1 cellular context compared by ENCODE assay signal in genomic region chr17:42270596-42270995, GRCh38.
A peak's percentile ranks its signal among the peaks of the same experiment; 100 is the strongest.
TF ChIP-seq lines count a peak whose summit lies in the region.

No MANE protein-coding gene starts in this region.

TF ChIP-seq in K562, 482 proteins besides CTCF, POLR2A, EP300 and RAD21 (continues in another document):
- TF ChIP-seq, protein P1, sequence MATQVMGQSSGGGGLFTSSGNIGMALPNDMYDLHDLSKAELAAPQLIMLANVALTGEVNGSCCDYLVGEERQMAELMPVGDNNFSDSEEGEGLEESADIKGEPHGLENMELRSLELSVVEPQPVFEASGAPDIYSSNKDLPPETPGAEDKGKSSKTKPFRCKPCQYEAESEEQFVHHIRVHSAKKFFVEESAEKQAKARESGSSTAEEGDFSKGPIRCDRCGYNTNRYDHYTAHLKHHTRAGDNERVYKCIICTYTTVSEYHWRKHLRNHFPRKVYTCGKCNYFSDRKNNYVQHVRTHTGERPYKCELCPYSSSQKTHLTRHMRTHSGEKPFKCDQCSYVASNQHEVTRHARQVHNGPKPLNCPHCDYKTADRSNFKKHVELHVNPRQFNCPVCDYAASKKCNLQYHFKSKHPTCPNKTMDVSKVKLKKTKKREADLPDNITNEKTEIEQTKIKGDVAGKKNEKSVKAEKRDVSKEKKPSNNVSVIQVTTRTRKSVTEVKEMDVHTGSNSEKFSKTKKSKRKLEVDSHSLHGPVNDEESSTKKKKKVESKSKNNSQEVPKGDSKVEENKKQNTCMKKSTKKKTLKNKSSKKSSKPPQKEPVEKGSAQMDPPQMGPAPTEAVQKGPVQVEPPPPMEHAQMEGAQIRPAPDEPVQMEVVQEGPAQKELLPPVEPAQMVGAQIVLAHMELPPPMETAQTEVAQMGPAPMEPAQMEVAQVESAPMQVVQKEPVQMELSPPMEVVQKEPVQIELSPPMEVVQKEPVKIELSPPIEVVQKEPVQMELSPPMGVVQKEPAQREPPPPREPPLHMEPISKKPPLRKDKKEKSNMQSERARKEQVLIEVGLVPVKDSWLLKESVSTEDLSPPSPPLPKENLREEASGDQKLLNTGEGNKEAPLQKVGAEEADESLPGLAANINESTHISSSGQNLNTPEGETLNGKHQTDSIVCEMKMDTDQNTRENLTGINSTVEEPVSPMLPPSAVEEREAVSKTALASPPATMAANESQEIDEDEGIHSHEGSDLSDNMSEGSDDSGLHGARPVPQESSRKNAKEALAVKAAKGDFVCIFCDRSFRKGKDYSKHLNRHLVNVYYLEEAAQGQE (CRISPR knock-in tag; IDR thresholded peaks at IDR 0.05; ENCODE audit: low read depth): no peak
- TF ChIP-seq CAMTA2 (CRISPR knock-in tag; conservative IDR thresholded peaks at IDR 0.05): no peak
- peak; percentile 71 for TF ChIP-seq BRD9 (IDR thresholded peaks at IDR 0.05; ENCODE audit: low read depth, partially characterized antibody)
- TF ChIP-seq ZNF785 (CRISPR knock-in tag; IDR thresholded peaks at IDR 0.05): no peak
- TF ChIP-seq, protein P2, sequence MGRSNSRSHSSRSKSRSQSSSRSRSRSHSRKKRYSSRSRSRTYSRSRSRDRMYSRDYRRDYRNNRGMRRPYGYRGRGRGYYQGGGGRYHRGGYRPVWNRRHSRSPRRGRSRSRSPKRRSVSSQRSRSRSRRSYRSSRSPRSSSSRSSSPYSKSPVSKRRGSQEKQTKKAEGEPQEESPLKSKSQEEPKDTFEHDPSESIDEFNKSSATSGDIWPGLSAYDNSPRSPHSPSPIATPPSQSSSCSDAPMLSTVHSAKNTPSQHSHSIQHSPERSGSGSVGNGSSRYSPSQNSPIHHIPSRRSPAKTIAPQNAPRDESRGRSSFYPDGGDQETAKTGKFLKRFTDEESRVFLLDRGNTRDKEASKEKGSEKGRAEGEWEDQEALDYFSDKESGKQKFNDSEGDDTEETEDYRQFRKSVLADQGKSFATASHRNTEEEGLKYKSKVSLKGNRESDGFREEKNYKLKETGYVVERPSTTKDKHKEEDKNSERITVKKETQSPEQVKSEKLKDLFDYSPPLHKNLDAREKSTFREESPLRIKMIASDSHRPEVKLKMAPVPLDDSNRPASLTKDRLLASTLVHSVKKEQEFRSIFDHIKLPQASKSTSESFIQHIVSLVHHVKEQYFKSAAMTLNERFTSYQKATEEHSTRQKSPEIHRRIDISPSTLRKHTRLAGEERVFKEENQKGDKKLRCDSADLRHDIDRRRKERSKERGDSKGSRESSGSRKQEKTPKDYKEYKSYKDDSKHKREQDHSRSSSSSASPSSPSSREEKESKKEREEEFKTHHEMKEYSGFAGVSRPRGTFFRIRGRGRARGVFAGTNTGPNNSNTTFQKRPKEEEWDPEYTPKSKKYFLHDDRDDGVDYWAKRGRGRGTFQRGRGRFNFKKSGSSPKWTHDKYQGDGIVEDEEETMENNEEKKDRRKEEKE (IDR thresholded peaks at IDR 0.05; ENCODE audit: borderline replicate concordance in 1 of 2, control insufficient read depth in 1 of 2, low read depth in 2 of 2, low read length in 1 of 2): peak in 1 of 2 experiments; percentile 28; a peak in 1 of 4 replicates
- no peak for TF ChIP-seq ZNF695 (CRISPR knock-in tag; IDR thresholded peaks at IDR 0.05)
- no peak for TF ChIP-seq DACH1 (IDR thresholded peaks at IDR 0.05; ENCODE audit: partially characterized antibody)
- no peak for TF ChIP-seq SP1 (CRISPR knock-in tag; IDR thresholded peaks at IDR 0.05)
- TF ChIP-seq TRIM28 (IDR thresholded peaks at IDR 0.05): no peak
- TF ChIP-seq MLX (CRISPR knock-in tag; conservative IDR thresholded peaks at IDR 0.05): no peak
- no peak for TF ChIP-seq ARID4B (CRISPR knock-in tag; IDR thresholded peaks at IDR 0.05)
- TF ChIP-seq RERE (CRISPR knock-in tag; IDR thresholded peaks at IDR 0.05; ENCODE audit: borderline replicate concordance): no peak
- no peak for TF ChIP-seq NR2F6 (CRISPR knock-in tag; IDR thresholded peaks at IDR 0.05)
- no peak for TF ChIP-seq TEAD2 (tag; IDR thresholded peaks at IDR 0.05)
- TF ChIP-seq SMAD4 (CRISPR knock-in tag; conservative IDR thresholded peaks at IDR 0.05): 0 out of 2 replicates have a peak, but pooled peaks have one; percentile 23
- no peak for TF ChIP-seq ERF (CRISPR knock-in tag; IDR thresholded peaks at IDR 0.05)
- TF ChIP-seq CREB3 (tag; conservative IDR thresholded peaks at IDR 0.05; ENCODE audit: low read depth): no peak
- TF ChIP-seq, protein P3, sequence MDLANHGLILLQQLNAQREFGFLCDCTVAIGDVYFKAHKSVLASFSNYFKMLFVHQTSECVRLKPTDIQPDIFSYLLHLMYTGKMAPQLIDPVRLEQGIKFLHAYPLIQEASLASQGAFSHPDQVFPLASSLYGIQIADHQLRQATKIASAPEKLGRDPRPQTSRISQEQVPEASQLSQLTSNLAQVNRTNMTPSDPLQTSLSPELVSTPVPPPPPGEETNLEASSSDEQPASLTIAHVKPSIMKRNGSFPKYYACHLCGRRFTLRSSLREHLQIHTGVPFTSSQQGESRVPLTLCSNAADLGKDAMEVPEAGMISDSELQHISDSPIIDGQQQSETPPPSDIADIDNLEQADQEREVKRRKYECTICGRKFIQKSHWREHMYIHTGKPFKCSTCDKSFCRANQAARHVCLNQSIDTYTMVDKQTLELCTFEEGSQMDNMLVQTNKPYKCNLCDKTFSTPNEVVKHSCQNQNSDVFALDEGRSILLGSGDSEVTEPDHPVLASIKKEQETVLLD (IDR thresholded peaks at IDR 0.05): no peak
- peak in 1 of 2 experiments; percentile 48; a peak in 1 of 4 replicates for TF ChIP-seq ZNF639 (CRISPR knock-in tag; conservative IDR thresholded peaks at IDR 0.05 in 1 of 2, IDR thresholded peaks at IDR 0.05 in 1 of 2)
- no peak for TF ChIP-seq LEF1 (IDR thresholded peaks at IDR 0.05)
- TF ChIP-seq ZNF217 (CRISPR knock-in tag; IDR thresholded peaks at IDR 0.05): no peak
- no peak for TF ChIP-seq RAD51 (IDR thresholded peaks at IDR 0.05; ENCODE audit: borderline replicate concordance, low read depth)
- no peak for TF ChIP-seq RHOXF2B (CRISPR knock-in tag; conservative IDR thresholded peaks at IDR 0.05)
- no peak for TF ChIP-seq ZNF449 (CRISPR knock-in tag; IDR thresholded peaks at IDR 0.05)
- no peak for TF ChIP-seq FOS (IDR thresholded peaks at IDR 0.05; ENCODE audit: extremely low read depth, insufficient read length)
- TF ChIP-seq ZNF507 (tag; conservative IDR thresholded peaks at IDR 0.05): no peak
- no peak for TF ChIP-seq FIP1L1 (IDR thresholded peaks at IDR 0.05; ENCODE audit: low read depth, low read length, poor library complexity, severe bottlenecking)
- no peak for TF ChIP-seq BDP1 (IDR thresholded peaks at IDR 0.05; ENCODE audit: insufficient read depth, insufficient read length)
- no peak for TF ChIP-seq SMARCE1 (IDR thresholded peaks at IDR 0.05)
- TF ChIP-seq ZNF431 (CRISPR knock-in tag; IDR thresholded peaks at IDR 0.05): no peak
- TF ChIP-seq ATF7 (IDR thresholded peaks at IDR 0.05): peak; percentile 26; the same call in 1 of the 2 replicates
- TF ChIP-seq TRIM24 (IDR thresholded peaks at IDR 0.05): no peak
